22 cellular contexts compared by ENCODE assay signal in genomic region chr6:56575736-56576135, GRCh38.
DNase-seq lines count a peak whose midpoint lies in the region; ATAC-seq, FAIRE-seq and TF ChIP-seq lines count a peak whose summit lies in the region.
"Had no signal": no experiment of that assay in that cellular context is flagged by ENCODE, and none has a peak within 500 bp of the region (broad histone marks: within the 10 kb centered on the region; RNA-seq: fewer than 3 reads in every experiment).

No MANE protein-coding gene starts in this region.

- H3K4me2 ChIP-seq in HepG2 (ENCODE audit: low read depth, low read length) = no peak overlapping the region
- peak overlapping the region; percentile 29 for H3K4me2 ChIP-seq in neural progenitor cell
- H3K4me2 ChIP-seq: BLaER1, GM23338 had no signal

- peaks cover 36% of the 10 kb centered on the region for H3K4me1 Mint-ChIP-seq in neural progenitor cell
- H3K4me1 Mint-ChIP-seq: B cell; CD4-positive, CD25-positive, alpha-beta regulatory T cell; H9 had no signal

- H3K9me3 Mint-ChIP-seq in neural progenitor cell = no peaks in the 10 kb centered on the region
- H3K9me3 Mint-ChIP-seq: CD8-positive, alpha-beta T cell; H9; HFFc6 had no signal

- H3F3A ChIP-seq in neural progenitor cell (ENCODE audit: low read depth) = peaks cover 10% of the 10 kb centered on the region

- H3K4me1 ChIP-seq in HepG2 (ENCODE audit: insufficient read depth, low read length) = peaks cover 25% of the 10 kb centered on the region
- peaks cover 0 to 20% (median 3%) of the 10 kb centered on the region in 4 donors for H3K4me1 ChIP-seq in right lobe of liver
- peaks cover 32% of the 10 kb centered on the region for H3K4me1 ChIP-seq in neural progenitor cell
- H3K4me1 ChIP-seq: BLaER1, Caco-2 had no signal

- TF ChIP-seq POLR2A in HepG2 (IDR thresholded peaks at IDR 0.05; ENCODE audit: insufficient read depth in 1 of 2, low read depth in 2 of 2, low read length in 2 of 2) (no peak), right lobe of liver (IDR thresholded peaks at IDR 0.05) (no peak)

- no peak overlapping the region for H3K4me3 Mint-ChIP-seq in neural progenitor cell
- H3K4me3 Mint-ChIP-seq: B cell; CD4-positive, CD25-positive, alpha-beta regulatory T cell; CD8-positive, alpha-beta T cell; GM23338; H9; HFFc6 had no signal

- no peaks in the 10 kb centered on the region for H4K20me1 ChIP-seq in HepG2 (ENCODE audit: insufficient read depth, low read length)
- H4K20me1 ChIP-seq in neural progenitor cell (ENCODE audit: low read depth) = no peaks in the 10 kb centered on the region
- H4K20me1 ChIP-seq: BLaER1 had no signal

- 86% methylated on average over 3 of the region's 3 CpGs for WGBS in HepG2 (ENCODE audit: low lambda C conversion rate)
- 87% methylated on average over 3 of the region's 3 CpGs for WGBS in right lobe of liver (ENCODE audit: insufficient coverage, low coverage, low lambda C conversion rate, missing lambda C conversion rate)

- H3K27me3 Mint-ChIP-seq in neural progenitor cell (ENCODE audit: insufficient read depth, low read depth) = no peaks in the 10 kb centered on the region
- H3K27me3 Mint-ChIP-seq: B cell; CD4-positive, CD25-positive, alpha-beta regulatory T cell had no signal

- no peak for DNase-seq in HepG2 (ENCODE audit: low spot score)
- no peak for DNase-seq in right lobe of liver
- peak; percentile 66 for DNase-seq in SK-N-DZ (ENCODE audit: low spot score)
- DNase-seq in neural progenitor cell (ENCODE audit: low spot score) = peak; percentile 53
- DNase-seq in activated CD4-positive, alpha-beta T cell treated with anti-CD3 and anti-CD28 coated beads for 1 hour = no peak
- DNase-seq in NCI-H2029 treated with DMSO at 0.1 percent for 48 hours (lab: John Stamatoyannopoulos, UW) = no peak
- DNase-seq: Caco-2; CD4-positive, CD25-positive, alpha-beta regulatory T cell; CD8-positive, alpha-beta T cell; DMS153; DND-41; H9; HFFc6 had no signal

- TF ChIP-seq CTCF in HepG2 (CRISPR knock-in tag; IDR thresholded peaks at IDR 0.05) (no peak), right lobe of liver (IDR thresholded peaks at IDR 0.05) (no peak), neural progenitor cell (IDR thresholded peaks at IDR 0.05) (no peak)

- intact Hi-C loops in HepG2 (cut with micrococcal nuclease; ENCODE audit: unreplicated experiment) = no loop called here
- intact Hi-C loops in right lobe of liver (cut with DNase I) = loop anchor here in 1 of 2 donors (10.0 kb wide), 1 partner anchor 211 kb away; no protein-coding TSS in a partner anchor

- H3K27ac Mint-ChIP-seq in neural progenitor cell = no peak overlapping the region
- H3K27ac Mint-ChIP-seq: B cell; CD4-positive, CD25-positive, alpha-beta regulatory T cell; CD8-positive, alpha-beta T cell; GM23338; H9 had no signal

- BruUV-seq in HepG2 (replicated peaks; lab: Mats Ljungman, UMichigan) = no TSS peak

- FAIRE-seq in HepG2 (lab: Jason Lieb, UNC) = no peak
- FAIRE-seq: A204.1, G401.6, GM12892 had no signal

- CTCF ChIA-PET in HepG2 (lab: Yijun Ruan, JAX; ENCODE audit: low intra/inter-chr PET ratio, low total read pairs) = no interaction called here

- in situ Hi-C loops in HepG2 (cut with HindIII; ENCODE audit: extremely low pct_ligation_motif_present, low pct_unique_long_range_greater_than_20kb) = loop anchor here (10.0 kb wide), 1 partner anchor 211 kb away; no protein-coding TSS in a partner anchor

- H3K36me3 ChIP-seq in HepG2 (replicated peaks in 1 of 2; ENCODE audit: control insufficient read depth in 1 of 2, insufficient read depth in 2 of 2, low read length in 2 of 2) (no peaks in the 10 kb centered on the region), right lobe of liver (peaks cover 0 to 21% (median 9%) of the 10 kb centered on the region in 4 donors), neural progenitor cell (peaks cover 22% of the 10 kb centered on the region)

- H3K27me3 ChIP-seq in HepG2 (ENCODE audit: control insufficient read depth in 1 of 2, insufficient read depth in 2 of 2, low read length in 2 of 2) (no peaks in the 10 kb centered on the region), right lobe of liver (no peaks in the 10 kb centered on the region), neural progenitor cell (no peaks in the 10 kb centered on the region)
- H3K27me3 ChIP-seq: BLaER1 had no signal

- H3K4me3 ChIP-seq in HepG2 (replicated peaks in 1 of 3; ENCODE audit: insufficient read depth in 1 of 3, low read depth in 2 of 3, low read length in 3 of 3) (no peak overlapping the region), right lobe of liver (no peak overlapping the region), neural progenitor cell (no peak overlapping the region)
- H3K4me3 ChIP-seq: BLaER1, GM23338 had no signal

- no peak overlapping the region for H3K9ac ChIP-seq in HepG2 (ENCODE audit: insufficient read depth, low read depth, low read length)
- H3K9ac ChIP-seq in neural progenitor cell = no peak overlapping the region
- H3K9ac ChIP-seq: BLaER1 had no signal

- H3K9me3 ChIP-seq in HepG2 (ENCODE audit: low read length) (no peaks in the 10 kb centered on the region), right lobe of liver (no peaks in the 10 kb centered on the region), neural progenitor cell (ENCODE audit: low read depth) (no peaks in the 10 kb centered on the region)
- H3K9me3 ChIP-seq: BLaER1, Caco-2 had no signal

- H3K27ac ChIP-seq in HepG2 (ENCODE audit: extremely low read length, insufficient read depth, low read length) (no peak overlapping the region), right lobe of liver (no peak overlapping the region), neural progenitor cell (no peak overlapping the region)
- H3K27ac ChIP-seq: 22Rv1, BLaER1, C4-2B had no signal

- POLR2A ChIA-PET in HepG2 (lab: Yijun Ruan, JAX) = interaction anchor here (1.3 kb wide), 1 partner anchor 49 kb away, joined by 4 read pairs; no protein-coding TSS in a partner anchor

- no peak for ATAC-seq in HepG2
- no peak for ATAC-seq in right lobe of liver
- ATAC-seq: CD8-positive, alpha-beta T cell; GM23338; HCT116 had no signal

- H2AFZ ChIP-seq in HepG2 (ENCODE audit: low read length) = no peak overlapping the region
- H2AFZ ChIP-seq in neural progenitor cell (replicated peaks) = no peak overlapping the region
- H2AFZ ChIP-seq: GM23338 had no signal

- no peak for TF ChIP-seq RAD21 in HepG2 (CRISPR knock-in tag; IDR thresholded peaks at IDR 0.05)

- H3K79me2 ChIP-seq in HepG2 (ENCODE audit: insufficient read depth, low read length) (no peaks in the 10 kb centered on the region), neural progenitor cell (ENCODE audit: low read depth) (no peaks in the 10 kb centered on the region)

- peaks cover 31% of the 10 kb centered on the region for H3K36me3 Mint-ChIP-seq in neural progenitor cell
- H3K36me3 Mint-ChIP-seq: CD4-positive, CD25-positive, alpha-beta regulatory T cell; CD8-positive, alpha-beta T cell had no signal

- TF ChIP-seq EP300 in HepG2 (IDR thresholded peaks at IDR 0.05; ENCODE audit: low read depth in 2 of 2, low read length in 2 of 2) (no peak), HepG2 (CRISPR knock-in tag; IDR thresholded peaks at IDR 0.05; ENCODE audit: borderline replicate concordance) (no peak)

TF ChIP-seq in HepG2, 621 proteins besides CTCF, POLR2A, EP300 and RAD21:
- TF ChIP-seq ATF7 (IDR thresholded peaks at IDR 0.05) = 0 out of 2 replicates have a peak, but pooled peaks have one; percentile 32
- TF ChIP-seq ATF7 (CRISPR knock-in tag; IDR thresholded peaks at IDR 0.05) = no peak
- no peak for TF ChIP-seq FOXK2 (IDR thresholded peaks at IDR 0.05)
TF ChIP-seq in HepG2: peak in this region for 1.

Comparison
In these comparisons a context has a peak if more than half of its experiments do, and no peak if none do; other contexts are left out.
1. DNase-seq: peak in SK-N-DZ (single experiment) and neural progenitor cell (single experiment); none in HepG2 (single experiment), right lobe of liver (0 of 3), activated CD4-positive, alpha-beta T cell treated with anti-CD3 and anti-CD28 coated beads for 1 hour (single experiment) and NCI-H2029 treated with DMSO at 0.1 percent for 48 hours (single experiment).